ENCODE assay signal across 20 cellular contexts in genomic region chr7:151254316-151254715, GRCh38. TPM values are rescaled to one million over a fixed set of nuclear protein-coding genes. Genes with fewer than 3 reads are reported as not detected.
A peak's percentile ranks its signal among the peaks of the same experiment; 100 is the strongest.
DNase-seq lines count a peak whose midpoint lies in the region; ATAC-seq, FAIRE-seq and TF ChIP-seq lines count a peak whose summit lies in the region.
"Had no signal": no experiment of that assay in that cellular context is flagged by ENCODE, and none has a peak within 500 bp of the region (broad histone marks: within the 10 kb centered on the region; RNA-seq: fewer than 3 reads in every experiment).

No MANE protein-coding gene starts in this region.

- no peak for TF ChIP-seq CTCF in ascending aorta (IDR thresholded peaks at IDR 0.05)
- TF ChIP-seq CTCF in mesothelial cell of epicardium (IDR thresholded peaks at IDR 0.05; ENCODE audit: unreplicated experiment), result no peak
- TF ChIP-seq CTCF in progenitor cell of endocrine pancreas (IDR thresholded peaks at IDR 0.05; ENCODE audit: unreplicated experiment), result no peak

- no peak for FAIRE-seq in HTR-8/SVneo (lab: Jason Lieb, UNC)
- FAIRE-seq: GM12892 had no signal

- H3K9me3 Mint-ChIP-seq in mesothelial cell of epicardium, result no peaks in the 10 kb centered on the region
- H3K9me3 Mint-ChIP-seq in progenitor cell of endocrine pancreas (ENCODE audit: low read depth), result no peaks in the 10 kb centered on the region
- H3K9me3 Mint-ChIP-seq: CD8-positive, alpha-beta T cell had no signal

- peaks cover 27% of the 10 kb centered on the region for H3K27me3 Mint-ChIP-seq in mesothelial cell of epicardium (ENCODE audit: low read depth)
- H3K27me3 Mint-ChIP-seq in progenitor cell of endocrine pancreas, result peaks cover 51% of the 10 kb centered on the region

- H3K27ac ChIP-seq in ascending aorta, result peak overlapping the region; percentile 94 to 95
- H3K27ac ChIP-seq: GM23248, SJCRH30 had no signal

- DNase-seq in ascending aorta (ENCODE audit: low spot score in 2 of 2) (no peak), left cardiac atrium (no peak), mesothelial cell of epicardium (ENCODE audit: low spot score in 2 of 2, unreplicated experiment in 2 of 2) (no peak), progenitor cell of endocrine pancreas (ENCODE audit: low spot score, unreplicated experiment) (no peak), HTR-8/SVneo (ENCODE audit: insufficient read length, low spot score) (no peak), NCI-H146 (lab: John Stamatoyannopoulos, UW) (no peak), head of caudate nucleus (no peak)
- DNase-seq: ACHN; CD8-positive, alpha-beta T cell; DND-41; GDM1; GM23248; Kasumi-1; NCI-H1105 treated with DMSO at 0.1 percent for 48 hours; NCI-H187 treated with DMSO at 0.1 percent for 48 hours; NCI-H2171; SJCRH30 had no signal

- no peaks in the 10 kb centered on the region for H3K27me3 ChIP-seq in ascending aorta

- H3K36me3 ChIP-seq in ascending aorta, result no peaks in the 10 kb centered on the region
- H3K36me3 ChIP-seq: SJCRH30 had no signal

- H3K4me3 ChIP-seq in ascending aorta, result no peak overlapping the region
- H3K4me3 ChIP-seq: GM23248, SJCRH30 had no signal

- peaks cover 11 to 34% of the 10 kb centered on the region in 2 donors for H3K4me1 ChIP-seq in ascending aorta

- H3K36me3 Mint-ChIP-seq in mesothelial cell of epicardium (peaks cover 3% of the 10 kb centered on the region), progenitor cell of endocrine pancreas (ENCODE audit: insufficient read depth) (no peaks in the 10 kb centered on the region)

- H3K4me1 Mint-ChIP-seq in mesothelial cell of epicardium (peaks cover 51% of the 10 kb centered on the region), progenitor cell of endocrine pancreas (ENCODE audit: low read depth) (peaks cover 23% of the 10 kb centered on the region)

- H3K27ac Mint-ChIP-seq in mesothelial cell of epicardium (peak overlapping the region; percentile 99), progenitor cell of endocrine pancreas (peak overlapping the region; percentile 38)
- H3K27ac Mint-ChIP-seq: CD8-positive, alpha-beta T cell had no signal

- intact Hi-C loops in ascending aorta (cut with DNase I), result no loop called here
- intact Hi-C loops in left cardiac atrium (cut with DNase I), result no loop called here
- intact Hi-C loops in head of caudate nucleus (cut with DNase I), result no loop called here

- H3K4me3 Mint-ChIP-seq in mesothelial cell of epicardium (peak overlapping the region; percentile 76), progenitor cell of endocrine pancreas (ENCODE audit: low read depth) (peak overlapping the region; percentile 47)
- H3K4me3 Mint-ChIP-seq: CD8-positive, alpha-beta T cell had no signal

- no peaks in the 10 kb centered on the region for H3K9me3 ChIP-seq in ascending aorta
- H3K9me3 ChIP-seq: SJCRH30 had no signal

- ATAC-seq in left cardiac atrium (peak; percentile 5 to 24), HG02884 (IDR thresholded peaks at IDR 0.05; ENCODE audit: unreplicated experiment) (no peak)
- ATAC-seq: CD8-positive, alpha-beta T cell had no signal

RNA-seq across cellular contexts. Expression of gene SMARCD3, which starts 5.8 kb away (rescaled TPM):
- total RNA-seq in ascending aorta, result 105 TPM
- total RNA-seq in left cardiac atrium, result 100 to 1,000 TPM in 1 of 2 donors, 10 to 100 TPM in 1; 95.5 to 107 TPM
- 114 to 119 TPM (median 116 TPM) in 3 replicates for total RNA-seq in mesothelial cell of epicardium
- 51.1 and 52.9 TPM in 2 replicates for total RNA-seq in progenitor cell of endocrine pancreas

RNA-seq across cellular contexts. Expression of gene CHPF2, which starts 22.0 kb away (rescaled TPM):
- total RNA-seq in ascending aorta (40.3 TPM), left cardiac atrium (10 to 100 TPM; 15.0 to 34.5 TPM), mesothelial cell of epicardium (55.1 to 56.5 TPM (median 56.2 TPM) in 3 replicates), progenitor cell of endocrine pancreas (41.4 and 42.2 TPM in 2 replicates)

RNA-seq across cellular contexts. Expression of gene ABCF2, which starts 27.3 kb away (rescaled TPM):
- total RNA-seq in ascending aorta, result 85.3 TPM
- total RNA-seq in left cardiac atrium, result 10 to 100 TPM; 21.4 to 33.6 TPM
- total RNA-seq in mesothelial cell of epicardium, result 44.9 to 46.2 TPM (median 45.6 TPM) in 3 replicates
- 48.7 and 55.1 TPM in 2 replicates for total RNA-seq in progenitor cell of endocrine pancreas

RNA-seq across cellular contexts. Expression of gene H2BK1, which starts 44.0 kb away (rescaled TPM):
- not detected for total RNA-seq in ascending aorta
- total RNA-seq in left cardiac atrium, result not detected
- not detected in 3 replicates for total RNA-seq in mesothelial cell of epicardium
- not detected in 2 replicates for total RNA-seq in progenitor cell of endocrine pancreas
- total RNA-seq: GM23248, NCI-H460, SJCRH30 had no signal
